ENCODE assay signal across 1 cellular context in genomic region chr5:135229679-135230132, GRCh38.
TF ChIP-seq lines count a peak whose summit lies in the region.

No MANE protein-coding gene starts in this region.

TF ChIP-seq in HepG2, 621 proteins besides CTCF, POLR2A, EP300 and RAD21 (continued from another document and continues in another):
- TF ChIP-seq HNF4G (IDR thresholded peaks at IDR 0.05; ENCODE audit: borderline replicate concordance, low read depth, low read length) (peak; percentile 70; the same call in 1 of the 2 replicates), HNF4G (CRISPR knock-in tag; IDR thresholded peaks at IDR 0.05; ENCODE audit: borderline replicate concordance, low read depth) (peak; percentile 79; the same call in 1 of the 2 replicates), ZNF558 (CRISPR knock-in tag; IDR thresholded peaks at IDR 0.05; ENCODE audit: borderline replicate concordance) (no peak; the same call in 1 of the 2 replicates), ESRRA (CRISPR knock-in tag; IDR thresholded peaks at IDR 0.05; ENCODE audit: low read depth) (peak; percentile 65), ZNF232 (CRISPR knock-in tag; IDR thresholded peaks at IDR 0.05; ENCODE audit: borderline replicate concordance) (no peak), ZSCAN9 (CRISPR knock-in tag; IDR thresholded peaks at IDR 0.05; ENCODE audit: borderline replicate concordance) (peak; percentile 78; the same call in 1 of the 2 replicates), ZFAT (CRISPR knock-in tag; conservative IDR thresholded peaks at IDR 0.05) (no peak), ZNF549 (CRISPR knock-in tag; IDR thresholded peaks at IDR 0.05) (no peak), MBD4 (IDR thresholded peaks at IDR 0.05; ENCODE audit: borderline replicate concordance, low read length) (no peak), EZH2 (conservative IDR thresholded peaks at IDR 0.05; ENCODE audit: low read depth, low read length) (no peak), ZNF333 (CRISPR knock-in tag; IDR thresholded peaks at IDR 0.05; ENCODE audit: borderline replicate concordance) (no peak), PHB2 (IDR thresholded peaks at IDR 0.05; ENCODE audit: partially characterized antibody) (no peak), DPF2 (CRISPR knock-in tag; IDR thresholded peaks at IDR 0.05; ENCODE audit: borderline replicate concordance, low read depth) (peak; percentile 57; the same call in 1 of the 2 replicates), MEF2D (CRISPR knock-in tag; IDR thresholded peaks at IDR 0.05) (peak; percentile 57; the same call in 1 of the 2 replicates), E2F5 (CRISPR knock-in tag; conservative IDR thresholded peaks at IDR 0.05) (no peak), SP5 (CRISPR knock-in tag; IDR thresholded peaks at IDR 0.05; ENCODE audit: borderline replicate concordance, low read depth) (peak; percentile 44; the same call in 1 of the 2 replicates), HOXA9 (CRISPR knock-in tag; IDR thresholded peaks at IDR 0.05; ENCODE audit: borderline replicate concordance) (peak; percentile 96), ZNF282 (IDR thresholded peaks at IDR 0.05; ENCODE audit: partially characterized antibody) (no peak), FUBP1 (CRISPR knock-in tag; IDR thresholded peaks at IDR 0.05; ENCODE audit: borderline replicate concordance) (no peak), E2F2 (CRISPR knock-in tag; IDR thresholded peaks at IDR 0.05; ENCODE audit: borderline replicate concordance) (no peak), BATF2 (CRISPR knock-in tag; IDR thresholded peaks at IDR 0.05) (no peak), PPARG (CRISPR knock-in tag; conservative IDR thresholded peaks at IDR 0.05) (peak; percentile 42; the same call in 1 of the 2 replicates), TCF12 (IDR thresholded peaks at IDR 0.05) (no peak), TCF12 (CRISPR knock-in tag; IDR thresholded peaks at IDR 0.05) (no peak), ZNF430 (CRISPR knock-in tag; IDR thresholded peaks at IDR 0.05) (no peak), KDM4B (CRISPR knock-in tag; IDR thresholded peaks at IDR 0.05) (peak; percentile 43; the same call in 1 of the 2 replicates), TEAD3 (CRISPR knock-in tag; optimal IDR thresholded peaks at IDR 0.05; ENCODE audit: borderline replicate concordance) (peak; percentile 60), FOXP1 (IDR thresholded peaks at IDR 0.05) (no peak), FOXP1 (CRISPR knock-in tag; IDR thresholded peaks at IDR 0.05) (no peak), ZSCAN12 (CRISPR knock-in tag; IDR thresholded peaks at IDR 0.05) (no peak), PHF5A (CRISPR knock-in tag; IDR thresholded peaks at IDR 0.05; ENCODE audit: low read depth, unreplicated experiment) (peak; percentile 78), FOXA3 (CRISPR knock-in tag; IDR thresholded peaks at IDR 0.05) (peak; percentile 57), UBTF (CRISPR knock-in tag; IDR thresholded peaks at IDR 0.05) (peak; percentile 58), MED8 (CRISPR knock-in tag; IDR thresholded peaks at IDR 0.05; ENCODE audit: insufficient replicate concordance) (no peak), KDM1A (CRISPR knock-in tag; IDR thresholded peaks at IDR 0.05) (peak; percentile 74; the same call in 1 of the 2 replicates), ZFP37 (CRISPR knock-in tag; IDR thresholded peaks at IDR 0.05; ENCODE audit: borderline replicate concordance) (no peak), FOXO1 (CRISPR knock-in tag; IDR thresholded peaks at IDR 0.05) (peak; percentile 95), JDP2 (CRISPR knock-in tag; IDR thresholded peaks at IDR 0.05; ENCODE audit: borderline replicate concordance) (no peak), ZNF629 (CRISPR knock-in tag; conservative IDR thresholded peaks at IDR 0.05) (0 out of 2 replicates have a peak, but pooled peaks have one; percentile 7), SAP130 (CRISPR knock-in tag; IDR thresholded peaks at IDR 0.05; ENCODE audit: low read depth) (peak; percentile 49), ELF4 (CRISPR knock-in tag; IDR thresholded peaks at IDR 0.05; ENCODE audit: borderline replicate concordance) (no peak), HOXA3 (CRISPR knock-in tag; IDR thresholded peaks at IDR 0.05) (0 out of 2 replicates have a peak, but pooled peaks have one; percentile 30), SOX13 (IDR thresholded peaks at IDR 0.05) (no peak), SOX13 (CRISPR knock-in tag; conservative IDR thresholded peaks at IDR 0.05 in 1 of 2, IDR thresholded peaks at IDR 0.05 in 1 of 2) (peak in 1 of 2 experiments; percentile 53; a peak in 1 of 4 replicates), XRCC5 (optimal IDR thresholded peaks at IDR 0.05; ENCODE audit: low read length) (no peak)
- TF ChIP-seq, protein P1, sequence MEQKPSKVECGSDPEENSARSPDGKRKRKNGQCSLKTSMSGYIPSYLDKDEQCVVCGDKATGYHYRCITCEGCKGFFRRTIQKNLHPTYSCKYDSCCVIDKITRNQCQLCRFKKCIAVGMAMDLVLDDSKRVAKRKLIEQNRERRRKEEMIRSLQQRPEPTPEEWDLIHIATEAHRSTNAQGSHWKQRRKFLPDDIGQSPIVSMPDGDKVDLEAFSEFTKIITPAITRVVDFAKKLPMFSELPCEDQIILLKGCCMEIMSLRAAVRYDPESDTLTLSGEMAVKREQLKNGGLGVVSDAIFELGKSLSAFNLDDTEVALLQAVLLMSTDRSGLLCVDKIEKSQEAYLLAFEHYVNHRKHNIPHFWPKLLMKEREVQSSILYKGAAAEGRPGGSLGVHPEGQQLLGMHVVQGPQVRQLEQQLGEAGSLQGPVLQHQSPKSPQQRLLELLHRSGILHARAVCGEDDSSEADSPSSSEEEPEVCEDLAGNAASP (CRISPR knock-in tag; IDR thresholded peaks at IDR 0.05; ENCODE audit: borderline replicate concordance), result no peak
- TF ChIP-seq, protein P2, sequence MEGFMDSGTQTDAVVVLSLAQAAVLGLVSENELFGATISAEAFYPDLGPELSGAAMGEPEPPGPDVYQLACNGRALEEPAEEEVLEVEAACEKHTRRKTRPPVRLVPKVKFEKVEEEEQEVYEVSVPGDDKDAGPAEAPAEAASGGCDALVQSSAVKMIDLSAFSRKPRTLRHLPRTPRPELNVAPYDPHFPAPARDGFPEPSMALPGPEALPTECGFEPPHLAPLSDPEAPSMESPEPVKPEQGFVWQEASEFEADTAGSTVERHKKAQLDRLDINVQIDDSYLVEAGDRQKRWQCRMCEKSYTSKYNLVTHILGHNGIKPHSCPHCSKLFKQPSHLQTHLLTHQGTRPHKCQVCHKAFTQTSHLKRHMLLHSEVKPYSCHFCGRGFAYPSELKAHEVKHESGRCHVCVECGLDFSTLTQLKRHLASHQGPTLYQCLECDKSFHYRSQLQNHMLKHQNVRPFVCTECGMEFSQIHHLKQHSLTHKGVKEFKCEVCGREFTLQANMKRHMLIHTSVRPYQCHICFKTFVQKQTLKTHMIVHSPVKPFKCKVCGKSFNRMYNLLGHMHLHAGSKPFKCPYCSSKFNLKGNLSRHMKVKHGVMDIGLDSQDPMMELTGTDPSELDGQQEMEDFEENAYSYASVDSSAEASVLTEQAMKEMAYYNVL (CRISPR knock-in tag; IDR thresholded peaks at IDR 0.05; ENCODE audit: borderline replicate concordance), result peak; percentile 87; the same call in 1 of the 2 replicates
- TF ChIP-seq, protein P3, sequence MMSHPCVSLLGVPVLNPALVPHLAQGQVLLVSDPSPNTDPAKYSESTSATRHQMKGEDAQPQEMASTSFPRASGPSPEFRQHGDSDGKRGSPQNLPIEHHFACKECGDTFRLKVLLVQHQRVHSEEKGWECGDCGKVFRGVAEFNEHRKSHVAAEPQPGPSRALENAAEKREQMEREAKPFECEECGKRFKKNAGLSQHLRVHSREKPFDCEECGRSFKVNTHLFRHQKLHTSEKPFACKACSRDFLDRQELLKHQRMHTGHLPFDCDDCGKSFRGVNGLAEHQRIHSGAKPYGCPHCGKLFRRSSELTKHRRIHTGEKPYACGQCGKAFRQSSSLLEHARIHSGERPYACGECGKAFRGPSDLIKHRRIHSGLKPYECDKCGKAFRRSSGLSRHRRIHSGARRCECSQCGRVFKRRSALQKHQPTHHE (CRISPR knock-in tag; IDR thresholded peaks at IDR 0.05; ENCODE audit: borderline replicate concordance), result no peak
- TF ChIP-seq, protein P4, sequence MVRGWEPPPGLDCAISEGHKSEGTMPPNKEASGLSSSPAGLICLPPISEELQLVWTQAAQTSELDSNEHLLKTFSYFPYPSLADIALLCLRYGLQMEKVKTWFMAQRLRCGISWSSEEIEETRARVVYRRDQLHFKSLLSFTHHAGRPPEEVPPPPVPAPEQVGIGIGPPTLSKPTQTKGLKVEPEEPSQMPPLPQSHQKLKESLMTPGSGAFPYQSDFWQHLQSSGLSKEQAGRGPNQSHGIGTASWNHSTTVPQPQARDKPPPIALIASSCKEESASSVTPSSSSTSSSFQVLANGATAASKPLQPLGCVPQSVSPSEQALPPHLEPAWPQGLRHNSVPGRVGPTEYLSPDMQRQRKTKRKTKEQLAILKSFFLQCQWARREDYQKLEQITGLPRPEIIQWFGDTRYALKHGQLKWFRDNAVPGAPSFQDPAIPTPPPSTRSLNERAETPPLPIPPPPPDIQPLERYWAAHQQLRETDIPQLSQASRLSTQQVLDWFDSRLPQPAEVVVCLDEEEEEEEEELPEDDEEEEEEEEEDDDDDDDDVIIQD (CRISPR knock-in tag; IDR thresholded peaks at IDR 0.05; ENCODE audit: low read depth), result peak; percentile 85; the same call in 1 of the 2 replicates
- TF ChIP-seq, protein P5, sequence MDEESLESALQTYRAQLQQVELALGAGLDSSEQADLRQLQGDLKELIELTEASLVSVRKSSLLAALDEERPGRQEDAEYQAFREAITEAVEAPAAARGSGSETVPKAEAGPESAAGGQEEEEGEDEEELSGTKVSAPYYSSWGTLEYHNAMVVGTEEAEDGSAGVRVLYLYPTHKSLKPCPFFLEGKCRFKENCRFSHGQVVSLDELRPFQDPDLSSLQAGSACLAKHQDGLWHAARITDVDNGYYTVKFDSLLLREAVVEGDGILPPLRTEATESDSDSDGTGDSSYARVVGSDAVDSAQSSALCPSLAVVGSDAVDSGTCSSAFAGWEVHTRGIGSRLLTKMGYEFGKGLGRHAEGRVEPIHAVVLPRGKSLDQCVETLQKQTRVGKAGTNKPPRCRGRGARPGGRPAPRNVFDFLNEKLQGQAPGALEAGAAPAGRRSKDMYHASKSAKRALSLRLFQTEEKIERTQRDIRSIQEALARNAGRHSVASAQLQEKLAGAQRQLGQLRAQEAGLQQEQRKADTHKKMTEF (CRISPR knock-in tag; IDR thresholded peaks at IDR 0.05), result peak; percentile 54
